8 cellular contexts compared by ENCODE assay signal in the genomic region with DNA sequence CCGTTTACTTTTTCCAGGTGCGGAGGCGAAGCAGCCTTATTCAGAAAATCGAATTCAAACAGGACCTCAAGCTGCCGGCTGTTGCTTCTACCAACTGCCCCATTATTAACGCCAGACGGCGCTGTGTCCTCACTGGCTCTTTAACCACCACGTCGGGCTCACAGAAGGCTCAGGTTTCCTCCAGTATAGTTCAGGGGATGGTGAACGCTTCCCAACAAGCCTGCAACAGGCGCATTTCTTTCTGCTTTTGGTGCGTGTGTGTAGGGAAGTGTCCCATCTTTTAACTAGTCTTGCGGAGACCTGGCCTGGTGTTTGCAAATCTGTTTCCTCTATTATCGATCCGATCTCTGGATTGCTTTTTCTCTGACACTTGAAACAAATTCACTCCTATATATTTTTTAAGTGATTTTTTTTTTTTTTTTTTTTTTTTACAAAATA. TPM values are rescaled to one million over a fixed set of nuclear protein-coding genes. Genes with fewer than 3 reads are reported as not detected.
DNase-seq lines count a peak whose midpoint lies in the region; ATAC-seq and TF ChIP-seq lines count a peak whose summit lies in the region.

No MANE protein-coding gene starts in this region.

- no peak overlapping the region for H3K27ac ChIP-seq in CD4-positive, CD25-positive, alpha-beta regulatory T cell (ENCODE audit: insufficient read depth, low read length, poor library complexity, severe bottlenecking)
- H3K27ac ChIP-seq in neural progenitor cell = no peak overlapping the region

- no peaks in the 10 kb centered on the region for H3K9me2 ChIP-seq in Loucy (replicated peaks; ENCODE audit: low read depth, low read length)

- no peak overlapping the region for H3K27ac Mint-ChIP-seq in CD4-positive, CD25-positive, alpha-beta regulatory T cell
- no peak overlapping the region for H3K27ac Mint-ChIP-seq in neural progenitor cell

- no peak overlapping the region for H3K9ac ChIP-seq in Loucy (ENCODE audit: low read depth, low read length, poor library complexity, severe bottlenecking)
- no peak overlapping the region for H3K9ac ChIP-seq in neural progenitor cell

- peak; percentile 36 to 76 (median 58) for DNase-seq in CD4-positive, CD25-positive, alpha-beta regulatory T cell
- DNase-seq in GM20000 (ENCODE audit: low spot score) (peak; percentile 91), RPMI7951 (ENCODE audit: low read depth) (peak; percentile 79), activated T-helper 1 cell treated with Interleukin-2 at 50 U/mL for 16 hours (ENCODE audit: low read depth) (peak; percentile 39), fibroblast of mammary gland (ENCODE audit: low read depth) (peak; percentile 89), neural progenitor cell (ENCODE audit: low spot score) (peak; percentile 95), superior temporal gyrus (ENCODE audit: extremely low spot score) (peak; percentile 88)

- peaks cover 70% of the 10 kb centered on the region for H3K27me3 Mint-ChIP-seq in CD4-positive, CD25-positive, alpha-beta regulatory T cell
- H3K27me3 Mint-ChIP-seq in neural progenitor cell (ENCODE audit: insufficient read depth, low read depth) = peaks cover 28% of the 10 kb centered on the region

- H3K4me3 ChIP-seq in CD4-positive, CD25-positive, alpha-beta regulatory T cell (ENCODE audit: low read depth, low read length) = peak overlapping the region; percentile 47
- H3K4me3 ChIP-seq in Loucy (ENCODE audit: low read length, poor library complexity, severe bottlenecking) (no peak overlapping the region), fibroblast of mammary gland (ENCODE audit: control insufficient read depth, low read depth, low read length) (no peak overlapping the region), neural progenitor cell (peak overlapping the region; percentile 58)

- H3F3A ChIP-seq in Loucy (ENCODE audit: low read depth) (no peaks in the 10 kb centered on the region), neural progenitor cell (ENCODE audit: low read depth) (peaks cover 8% of the 10 kb centered on the region)

- ATAC-seq in CD4-positive, CD25-positive, alpha-beta regulatory T cell (ENCODE audit: low read depth in 2 of 2) = peak; percentile 65 to 72

- H3K36me3 ChIP-seq in CD4-positive, CD25-positive, alpha-beta regulatory T cell (ENCODE audit: control insufficient read depth, insufficient read depth, low read length) = no peaks in the 10 kb centered on the region
- H3K36me3 ChIP-seq in Loucy (ENCODE audit: insufficient read depth, low read length) (no peaks in the 10 kb centered on the region), neural progenitor cell (no peaks in the 10 kb centered on the region)

- H2AFZ ChIP-seq in Loucy (ENCODE audit: low read length) = no peak overlapping the region
- H2AFZ ChIP-seq in neural progenitor cell (replicated peaks) = no peak overlapping the region

- no peaks in the 10 kb centered on the region for H3K36me3 Mint-ChIP-seq in CD4-positive, CD25-positive, alpha-beta regulatory T cell
- no peaks in the 10 kb centered on the region for H3K36me3 Mint-ChIP-seq in neural progenitor cell

- H3K4me1 Mint-ChIP-seq in CD4-positive, CD25-positive, alpha-beta regulatory T cell = peaks cover 6 to 16% (median 9%) of the 10 kb centered on the region in 4 donors
- H3K4me1 Mint-ChIP-seq in neural progenitor cell = peaks cover 14% of the 10 kb centered on the region

- peak overlapping the region in 3 of 4 donors; percentile 4 to 57 (median 15) for H3K4me3 Mint-ChIP-seq in CD4-positive, CD25-positive, alpha-beta regulatory T cell
- peak overlapping the region; percentile 80 for H3K4me3 Mint-ChIP-seq in neural progenitor cell

- H3K9me3 Mint-ChIP-seq in CD4-positive, CD25-positive, alpha-beta regulatory T cell = peaks cover 0 to 4% (median 0%) of the 10 kb centered on the region in 7 donors
- no peaks in the 10 kb centered on the region for H3K9me3 Mint-ChIP-seq in neural progenitor cell

- peaks cover 33% of the 10 kb centered on the region for H3K4me1 ChIP-seq in CD4-positive, CD25-positive, alpha-beta regulatory T cell (ENCODE audit: control insufficient read depth, insufficient read depth, low read length, poor library complexity, severe bottlenecking)
- H3K4me1 ChIP-seq in Loucy (ENCODE audit: insufficient read depth, low read length, poor library complexity, severe bottlenecking) = no peaks in the 10 kb centered on the region
- peaks cover 20% of the 10 kb centered on the region for H3K4me1 ChIP-seq in neural progenitor cell

- no peaks in the 10 kb centered on the region for H3K9me3 ChIP-seq in CD4-positive, CD25-positive, alpha-beta regulatory T cell (ENCODE audit: control insufficient read depth in 2 of 2, low read length in 2 of 2)
- H3K9me3 ChIP-seq in Loucy (ENCODE audit: insufficient read depth, low read depth, low read length) = no peaks in the 10 kb centered on the region
- no peaks in the 10 kb centered on the region for H3K9me3 ChIP-seq in neural progenitor cell (ENCODE audit: low read depth)

- H4K20me1 ChIP-seq in Loucy (ENCODE audit: insufficient read depth, low read length, poor library complexity, severe bottlenecking) (no peaks in the 10 kb centered on the region), neural progenitor cell (ENCODE audit: low read depth) (peaks cover 7% of the 10 kb centered on the region)

- TF ChIP-seq CTCF in GM20000 (IDR thresholded peaks at IDR 0.05; ENCODE audit: extremely low read depth, missing control alignments) = peak; percentile 97
- TF ChIP-seq CTCF in Loucy (conservative IDR thresholded peaks at IDR 0.05; ENCODE audit: low read length) = peak; percentile 94
- TF ChIP-seq CTCF in fibroblast of mammary gland (conservative IDR thresholded peaks at IDR 0.05; ENCODE audit: control insufficient read depth, insufficient read depth, low read depth, low read length) = peak; percentile 100
- TF ChIP-seq CTCF in neural progenitor cell (IDR thresholded peaks at IDR 0.05) = peak; percentile 83

- H3K79me2 ChIP-seq in Loucy (ENCODE audit: insufficient read depth, low read length) (no peaks in the 10 kb centered on the region), neural progenitor cell (ENCODE audit: low read depth) (no peaks in the 10 kb centered on the region)

- no peak overlapping the region for H3K4me2 ChIP-seq in Loucy (ENCODE audit: low read depth, low read length, poor library complexity, severe bottlenecking)
- peak overlapping the region; percentile 95 for H3K4me2 ChIP-seq in neural progenitor cell

- H3K27me3 ChIP-seq in CD4-positive, CD25-positive, alpha-beta regulatory T cell (ENCODE audit: control insufficient read depth, insufficient read depth, low read length) = peaks cover 37% of the 10 kb centered on the region
- H3K27me3 ChIP-seq in Loucy (ENCODE audit: insufficient read depth, low read length, poor library complexity, severe bottlenecking) (no peaks in the 10 kb centered on the region), neural progenitor cell (peaks cover 74% of the 10 kb centered on the region)

RNA-seq across cellular contexts. Expression of gene STUM, which starts 0.8 kb away (rescaled TPM):
- total RNA-seq in CD4-positive, CD25-positive, alpha-beta regulatory T cell = not detected
- under 1 TPM in 3 of 4 donors, not detected in 1; 0.03 to 0.09 (median 0.06) TPM for polyA plus RNA-seq in CD4-positive, CD25-positive, alpha-beta regulatory T cell
- total RNA-seq in RPMI7951 (2014; rRNA removed; shearing (Covaris generic)) = not detected in 2 replicates
- total RNA-seq in neural progenitor cell (ENCODE audit: low replicate concordance) = 0.19 TPM in 1 of 2 replicates, not detected in the other

Comparison
In these comparisons a context has a peak if more than half of its experiments do, and no peak if none do; other contexts are left out.
1. DNase-seq: peak in every context shown above with its lines; median percentile 95 in neural progenitor cell; 91 in GM20000; 89 in fibroblast of mammary gland; 88 in superior temporal gyrus; 79 in RPMI7951; 58 in CD4-positive, CD25-positive, alpha-beta regulatory T cell; 39 in activated T-helper 1 cell treated with Interleukin-2 at 50 U/mL for 16 hours.
2. H3K4me3 ChIP-seq: peak in CD4-positive, CD25-positive, alpha-beta regulatory T cell (single experiment) and neural progenitor cell (single experiment); none in Loucy (single experiment) and fibroblast of mammary gland (single experiment).
3. Peak in every context shown above with its lines, with median percentiles within 50 percentile points of each other: CTCF ChIP-seq.